17 cellular contexts compared by ENCODE assay signal in the genomic region with DNA sequence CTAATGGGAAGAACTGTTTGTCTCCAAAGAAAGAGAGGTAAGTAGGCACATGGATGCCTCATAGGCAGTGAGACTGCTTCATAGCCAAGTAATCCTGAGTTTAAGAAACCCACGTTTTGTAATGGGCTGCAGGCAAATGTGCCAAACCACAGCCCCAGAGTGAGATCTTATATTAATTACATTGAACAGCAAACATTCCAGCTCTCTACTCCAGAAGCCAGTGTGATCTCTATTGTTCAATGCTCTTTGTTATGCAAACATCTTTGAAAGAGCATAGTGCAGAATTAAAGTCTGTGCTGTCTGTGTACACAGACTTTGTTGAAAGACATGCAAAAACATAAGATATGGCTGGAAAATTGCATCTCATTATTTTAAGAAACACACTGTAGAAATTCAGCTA.
DNase-seq lines count a peak whose midpoint lies in the region; ATAC-seq, FAIRE-seq and TF ChIP-seq lines count a peak whose summit lies in the region.
"Had no signal": no experiment of that assay in that cellular context is flagged by ENCODE, and none has a peak within 500 bp of the region (broad histone marks: within the 10 kb centered on the region; RNA-seq: fewer than 3 reads in every experiment).

No MANE protein-coding gene starts in this region.

- H3K36me3 Mint-ChIP-seq in activated CD4-positive, alpha-beta memory T cell treated with anti-CD3 and anti-CD28 coated beads for 36 hours: no peaks in the 10 kb centered on the region
- H3K36me3 Mint-ChIP-seq: CD14-positive monocyte had no signal

- no peak overlapping the region for H3K9ac ChIP-seq in HepG2 (ENCODE audit: insufficient read depth, low read depth, low read length)

- H3K4me3 ChIP-seq in HepG2 (replicated peaks in 1 of 3; ENCODE audit: insufficient read depth in 1 of 3, low read depth in 2 of 3, low read length in 3 of 3): no peak overlapping the region
- no peak overlapping the region for H3K4me3 ChIP-seq in right lobe of liver
- H3K4me3 ChIP-seq in stomach: no peak overlapping the region

- 86% methylated on average over 1 of the region's 1 CpG for WGBS in HepG2 (ENCODE audit: low lambda C conversion rate)
- WGBS in right lobe of liver (ENCODE audit: insufficient coverage, low coverage, low lambda C conversion rate, missing lambda C conversion rate): 23% methylated on average over 1 of the region's 1 CpG
- 7 to 15% (median 12%) methylated on average over 1 of the region's 1 CpG for WGBS in stomach, 5 donors

- peaks cover 10% of the 10 kb centered on the region for H4K20me1 ChIP-seq in HepG2 (ENCODE audit: insufficient read depth, low read length)

- TF ChIP-seq CTCF in HepG2 (CRISPR knock-in tag; IDR thresholded peaks at IDR 0.05) (no peak), right lobe of liver (IDR thresholded peaks at IDR 0.05) (no peak), stomach (IDR thresholded peaks at IDR 0.05) (no peak)

- no peak overlapping the region for H3K4me2 ChIP-seq in HepG2 (ENCODE audit: low read depth, low read length)

- H3K4me3 Mint-ChIP-seq in activated CD4-positive, alpha-beta memory T cell treated with anti-CD3 and anti-CD28 coated beads for 36 hours: no peak overlapping the region
- H3K4me3 Mint-ChIP-seq: CD14-positive monocyte had no signal

- intact Hi-C loops in HepG2 (cut with micrococcal nuclease; ENCODE audit: unreplicated experiment): no loop called here
- intact Hi-C loops in right lobe of liver (cut with DNase I): no loop called here
- intact Hi-C loops in activated CD4-positive, alpha-beta memory T cell treated with anti-CD3 and anti-CD28 coated beads for 36 hours (cut with micrococcal nuclease): no loop called here
- intact Hi-C loops in stomach (cut with DNase I; ENCODE audit: low total_unique reads): no loop called here

- POLR2A ChIA-PET in HepG2 (lab: Yijun Ruan, JAX): no interaction called here
- POLR2A ChIA-PET in activated CD4-positive, alpha-beta memory T cell treated with anti-CD3 and anti-CD28 coated beads for 36 hours (lab: Charles Lee): no interaction called here

- CTCF ChIA-PET in HepG2 (lab: Yijun Ruan, JAX; ENCODE audit: low intra/inter-chr PET ratio, low total read pairs): no interaction called here
- CTCF ChIA-PET in activated CD4-positive, alpha-beta memory T cell treated with anti-CD3 and anti-CD28 coated beads for 36 hours (lab: Charles Lee): no interaction called here

- no peak for FAIRE-seq in HepG2 (lab: Jason Lieb, UNC)
- FAIRE-seq: A204.1, HTR-8/SVneo had no signal

- H3K27ac ChIP-seq in HepG2 (ENCODE audit: extremely low read length, insufficient read depth, low read length) (no peak overlapping the region), right lobe of liver (no peak overlapping the region), stomach (no peak overlapping the region)
- H3K27ac ChIP-seq: HL-60, RWPE1 had no signal

- in situ Hi-C loops in HepG2 (cut with HindIII; ENCODE audit: extremely low pct_ligation_motif_present, low pct_unique_long_range_greater_than_20kb): no loop called here

- H3K27me3 ChIP-seq in HepG2 (ENCODE audit: control insufficient read depth in 1 of 2, insufficient read depth in 2 of 2, low read length in 2 of 2) (no peaks in the 10 kb centered on the region), right lobe of liver (no peaks in the 10 kb centered on the region), stomach (no peaks in the 10 kb centered on the region)

- TF ChIP-seq RAD21 in HepG2 (CRISPR knock-in tag; IDR thresholded peaks at IDR 0.05): no peak

- no TSS peak for BruUV-seq in HepG2 (replicated peaks; lab: Mats Ljungman, UMichigan)

- H3K9me3 ChIP-seq in HepG2 (ENCODE audit: low read length) (no peaks in the 10 kb centered on the region), right lobe of liver (no peaks in the 10 kb centered on the region), stomach (no peaks in the 10 kb centered on the region)

- no peak overlapping the region for H3K27ac Mint-ChIP-seq in activated CD4-positive, alpha-beta memory T cell treated with anti-CD3 and anti-CD28 coated beads for 36 hours
- H3K27ac Mint-ChIP-seq: CD14-positive monocyte had no signal

- peaks cover 24% of the 10 kb centered on the region for H3K9me3 Mint-ChIP-seq in activated CD4-positive, alpha-beta memory T cell treated with anti-CD3 and anti-CD28 coated beads for 36 hours
- H3K9me3 Mint-ChIP-seq: CD14-positive monocyte had no signal

- H3K4me1 Mint-ChIP-seq in activated CD4-positive, alpha-beta memory T cell treated with anti-CD3 and anti-CD28 coated beads for 36 hours (ENCODE audit: low read depth): no peaks in the 10 kb centered on the region
- H3K4me1 Mint-ChIP-seq: CD14-positive monocyte had no signal

- ATAC-seq in HepG2: no peak; the same call in 1 of the 3 replicates
- ATAC-seq in right lobe of liver: no peak
- ATAC-seq: PC-3 had no signal

- no peak for TF ChIP-seq POLR2A in HepG2 (IDR thresholded peaks at IDR 0.05; ENCODE audit: insufficient read depth in 1 of 2, low read depth in 2 of 2, low read length in 2 of 2)
- TF ChIP-seq POLR2A in right lobe of liver (IDR thresholded peaks at IDR 0.05): no peak
- no peak for TF ChIP-seq POLR2A in stomach (IDR thresholded peaks at IDR 0.05)

- H3K79me2 ChIP-seq in HepG2 (ENCODE audit: insufficient read depth, low read length): no peaks in the 10 kb centered on the region

- TF ChIP-seq EP300 in HepG2 (IDR thresholded peaks at IDR 0.05; ENCODE audit: low read depth in 2 of 2, low read length in 2 of 2) (no peak), HepG2 (CRISPR knock-in tag; IDR thresholded peaks at IDR 0.05; ENCODE audit: borderline replicate concordance) (no peak), stomach (IDR thresholded peaks at IDR 0.05) (no peak)

- H2AFZ ChIP-seq in HepG2 (ENCODE audit: low read length): no peak overlapping the region

- H3K27me3 Mint-ChIP-seq in activated CD4-positive, alpha-beta memory T cell treated with anti-CD3 and anti-CD28 coated beads for 36 hours: no peaks in the 10 kb centered on the region

- DNase-seq in HepG2 (ENCODE audit: low spot score) (peak; percentile 9), right lobe of liver (no peak), NCI-H748 (lab: John Stamatoyannopoulos, UW; ENCODE audit: unreplicated experiment) (peak; percentile 66), iPS-NIHi11 (ENCODE audit: low spot score) (peak; percentile 11), NCI-H1436 treated with DMSO at 0.1 percent for 48 hours (lab: John Stamatoyannopoulos, UW) (no peak), stomach (no peak)
- no peak for DNase-seq in activated CD8-positive, alpha-beta memory T cell treated with anti-CD3 and anti-CD28 coated beads, Interleukin-2, amount 50 U/mL, for 48 hours
- no peak for DNase-seq in activated CD4-positive, alpha-beta memory T cell treated with anti-CD3 and anti-CD28 coated beads for 36 hours
- DNase-seq: DMS 273 treated with DMSO at 0.1 percent for 48 hours, NCI-H446 treated with DMSO at 0.1 percent for 48 hours, NCI-H82, PC-3 had no signal

- H3K4me1 ChIP-seq in HepG2 (ENCODE audit: insufficient read depth, low read length) (peaks cover 13% of the 10 kb centered on the region), right lobe of liver (no peaks in the 10 kb centered on the region), stomach (no peaks in the 10 kb centered on the region)

- H3K36me3 ChIP-seq in HepG2 (replicated peaks in 1 of 2; ENCODE audit: control insufficient read depth in 1 of 2, insufficient read depth in 2 of 2, low read length in 2 of 2) (no peaks in the 10 kb centered on the region), right lobe of liver (no peaks in the 10 kb centered on the region), stomach (no peaks in the 10 kb centered on the region)

TF ChIP-seq in HepG2, 621 proteins besides CTCF, POLR2A, EP300 and RAD21 (continues in another document):
- TF ChIP-seq SOX5 (CRISPR knock-in tag; IDR thresholded peaks at IDR 0.05; ENCODE audit: borderline replicate concordance): peak; percentile 77
- TF ChIP-seq, protein P1, sequence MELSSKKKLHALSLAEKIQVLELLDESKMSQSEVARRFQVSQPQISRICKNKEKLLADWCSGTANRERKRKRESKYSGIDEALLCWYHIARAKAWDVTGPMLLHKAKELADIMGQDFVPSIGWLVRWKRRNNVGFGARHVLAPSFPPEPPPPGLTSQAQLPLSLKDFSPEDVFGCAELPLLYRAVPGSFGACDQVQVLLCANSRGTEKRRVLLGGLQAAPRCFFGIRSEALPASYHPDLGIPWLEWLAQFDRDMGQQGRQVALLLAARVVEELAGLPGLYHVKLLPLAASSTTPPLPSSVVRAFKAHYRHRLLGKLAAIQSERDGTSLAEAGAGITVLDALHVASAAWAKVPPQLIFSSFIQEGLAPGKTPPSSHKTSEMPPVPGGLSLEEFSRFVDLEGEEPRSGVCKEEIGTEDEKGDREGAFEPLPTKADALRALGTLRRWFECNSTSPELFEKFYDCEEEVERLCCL (CRISPR knock-in tag; IDR thresholded peaks at IDR 0.05; ENCODE audit: borderline replicate concordance): no peak
- no peak for TF ChIP-seq SOX13 (IDR thresholded peaks at IDR 0.05)
- TF ChIP-seq SOX13 (CRISPR knock-in tag; conservative IDR thresholded peaks at IDR 0.05 in 1 of 2, IDR thresholded peaks at IDR 0.05 in 1 of 2): peak in 1 of 2 experiments; percentile 81; a peak in 2 of 4 replicates
- TF ChIP-seq, protein P2, sequence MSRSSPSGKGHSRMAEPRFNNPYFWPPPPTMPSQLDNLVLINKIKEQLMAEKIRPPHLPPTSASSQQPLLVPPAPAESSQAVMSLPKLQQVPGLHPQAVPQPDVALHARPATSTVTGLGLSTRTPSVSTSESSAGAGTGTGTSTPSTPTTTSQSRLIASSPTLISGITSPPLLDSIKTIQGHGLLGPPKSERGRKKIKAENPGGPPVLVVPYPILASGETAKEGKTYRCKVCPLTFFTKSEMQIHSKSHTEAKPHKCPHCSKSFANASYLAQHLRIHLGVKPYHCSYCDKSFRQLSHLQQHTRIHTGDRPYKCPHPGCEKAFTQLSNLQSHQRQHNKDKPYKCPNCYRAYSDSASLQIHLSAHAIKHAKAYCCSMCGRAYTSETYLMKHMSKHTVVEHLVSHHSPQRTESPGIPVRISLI (CRISPR knock-in tag; IDR thresholded peaks at IDR 0.05; ENCODE audit: borderline replicate concordance): no peak
- TF ChIP-seq RBM22 (optimal IDR thresholded peaks at IDR 0.05; ENCODE audit: low read length): peak; percentile 44
- TF ChIP-seq, protein P3, sequence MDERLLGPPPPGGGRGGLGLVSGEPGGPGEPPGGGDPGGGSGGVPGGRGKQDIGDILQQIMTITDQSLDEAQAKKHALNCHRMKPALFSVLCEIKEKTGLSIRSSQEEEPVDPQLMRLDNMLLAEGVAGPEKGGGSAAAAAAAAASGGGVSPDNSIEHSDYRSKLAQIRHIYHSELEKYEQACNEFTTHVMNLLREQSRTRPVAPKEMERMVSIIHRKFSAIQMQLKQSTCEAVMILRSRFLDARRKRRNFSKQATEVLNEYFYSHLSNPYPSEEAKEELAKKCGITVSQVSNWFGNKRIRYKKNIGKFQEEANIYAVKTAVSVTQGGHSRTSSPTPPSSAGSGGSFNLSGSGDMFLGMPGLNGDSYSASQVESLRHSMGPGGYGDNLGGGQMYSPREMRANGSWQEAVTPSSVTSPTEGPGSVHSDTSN (CRISPR knock-in tag; IDR thresholded peaks at IDR 0.05): no peak
- TF ChIP-seq MAF1 (CRISPR knock-in tag; IDR thresholded peaks at IDR 0.05; ENCODE audit: borderline replicate concordance): no peak
- TF ChIP-seq SOX6 (IDR thresholded peaks at IDR 0.05): no peak
- peak; percentile 55; the same call in 1 of the 2 replicates for TF ChIP-seq SOX6 (CRISPR knock-in tag; IDR thresholded peaks at IDR 0.05)

Comparison
In these comparisons a context has a peak if more than half of its experiments do, and no peak if none do; other contexts are left out.
1. DNase-seq: peak in HepG2 (single experiment), NCI-H748 (single experiment) and iPS-NIHi11 (single experiment); none in right lobe of liver (0 of 3), NCI-H1436 treated with DMSO at 0.1 percent for 48 hours (single experiment), activated CD8-positive, alpha-beta memory T cell treated with anti-CD3 and anti-CD28 coated beads, Interleukin-2, amount 50 U/mL, for 48 hours (single experiment), activated CD4-positive, alpha-beta memory T cell treated with anti-CD3 and anti-CD28 coated beads for 36 hours (single experiment) and stomach (single experiment).